Comparison of ENCODE assay signal across 8 cellular contexts in the genomic region with DNA sequence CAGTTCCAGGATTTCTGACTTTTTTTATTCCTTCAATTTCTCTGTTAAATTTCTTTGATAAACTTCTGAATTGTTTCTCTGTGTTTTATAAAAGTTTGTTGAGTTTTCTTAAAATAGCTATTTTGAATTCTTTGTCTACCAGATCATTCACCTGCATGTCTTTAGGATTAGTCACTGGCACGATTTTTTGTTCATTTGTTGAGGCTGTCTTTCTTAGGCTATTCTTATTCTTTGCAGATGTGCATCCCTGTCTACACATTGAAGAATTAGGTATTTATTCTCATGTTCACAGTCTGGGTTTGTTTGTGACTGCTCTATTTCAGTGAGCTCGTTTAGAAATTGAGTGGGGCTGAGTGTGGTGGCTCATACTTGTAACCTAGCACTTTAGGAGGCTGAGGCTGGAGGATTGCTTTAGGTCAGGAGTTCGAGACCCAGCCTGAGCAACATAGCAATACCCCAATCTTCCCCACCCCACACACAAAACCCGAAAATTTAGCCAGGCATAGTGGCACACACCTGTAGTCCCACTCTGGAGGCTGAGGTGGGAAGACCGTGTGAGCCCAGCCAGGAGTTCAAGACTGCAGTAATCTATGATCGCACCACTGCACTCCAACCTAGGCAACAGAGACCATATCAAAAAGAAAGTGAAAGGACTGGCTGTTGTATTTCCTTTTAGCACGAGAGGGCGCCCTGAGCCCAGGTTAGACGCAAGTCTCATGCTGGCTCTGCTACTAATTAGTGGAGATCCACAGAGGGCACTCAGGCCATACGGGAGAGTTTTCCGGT. TPM values are rescaled to one million over a fixed set of nuclear protein-coding genes. Genes with fewer than 3 reads are reported as not detected.
DNase-seq lines count a peak whose midpoint lies in the region; ATAC-seq and TF ChIP-seq lines count a peak whose summit lies in the region.

No MANE protein-coding gene starts in this region.

- H3K4ac ChIP-seq in IMR-90 (ENCODE audit: low read depth, low read length): no peak overlapping the region

- no peaks in the 10 kb centered on the region for H4K20me1 ChIP-seq in IMR-90 (ENCODE audit: insufficient read depth, low read length)

- H2AK5ac ChIP-seq in IMR-90 (ENCODE audit: low read depth, low read length): no peak overlapping the region

- CTCF ChIA-PET in IMR-90 (lab: Yijun Ruan, JAX) (interaction anchor here (0.6 to 1.0 kb wide), 2 partner anchors 78 to 168 kb away, joined by 3 read pairs; no protein-coding TSS in a partner anchor), Panc1 (lab: Charles Lee) (interaction anchor here (0.6 kb wide), 1 partner anchor 88 kb away, joined by 4 read pairs; no protein-coding TSS in a partner anchor)

- H4K8ac ChIP-seq in IMR-90 (ENCODE audit: low read depth in 2 of 2, low read length in 2 of 2): peak overlapping the region in 1 of 2 experiments; percentile 52; a peak in 2 of 4 replicates

- no CpG with 5 or more reads among the region's 11 CpGs for WGBS in IMR-90 (ENCODE audit: extremely low coverage in 2 of 2, insufficient read length in 1 of 2), 2 experiments
- 12% methylated on average over 10 of the region's 11 CpGs for WGBS in suprapubic skin

- DNase-seq in DMS153 (lab: John Stamatoyannopoulos, UW) (peak; percentile 81), IMR-90 (peak; percentile 49), Panc1 (ENCODE audit: low read depth, low spot score) (peak; percentile 58), activated T-helper 1 cell treated with Interleukin-2 at 50 U/mL for 16 hours (ENCODE audit: low read depth) (peak; percentile 55), fibroblast of the conjunctiva (ENCODE audit: low read depth) (peak; percentile 17), occipital lobe (lab: John Stamatoyannopoulos, UW) (peak; percentile 26), suprapubic skin (ENCODE audit: low spot score in 2 of 2) (peak; percentile 68 to 72)

- no peaks in the 10 kb centered on the region for H3K9me1 ChIP-seq in IMR-90 (ENCODE audit: insufficient read depth, low read length)

- POLR2A ChIA-PET in IMR-90 (lab: Charles Lee; ENCODE audit: unreplicated experiment) (no interaction called here), Panc1 (lab: Charles Lee) (no interaction called here)

- peak overlapping the region; percentile 85 for H2AFZ ChIP-seq in IMR-90 (replicated peaks; ENCODE audit: low read length, poor library complexity)

- H3K9ac ChIP-seq in IMR-90 (ENCODE audit: low read depth, low read length): peak overlapping the region; percentile 79

- H3K23ac ChIP-seq in IMR-90 (ENCODE audit: low read depth, low read length): no peak overlapping the region

- no peak for TF ChIP-seq EP300 in suprapubic skin (IDR thresholded peaks at IDR 0.05)

- H3K27ac ChIP-seq in IMR-90 (ENCODE audit: insufficient read depth, low read length) (peak overlapping the region; percentile 45; the same call in 1 of the 2 replicates), Panc1 (ENCODE audit: low read length) (peak overlapping the region; percentile 77), suprapubic skin (no peak overlapping the region)

- in situ Hi-C loops in IMR-90 (cut with MboI; ENCODE audit: low sequenced_read_pairs): loop anchor here (5.0 kb wide), 1 partner anchor 77 kb away; no protein-coding TSS in a partner anchor
- in situ Hi-C loops in Panc1 (cut with HindIII; ENCODE audit: low pct_unique_long_range_greater_than_20kb, low sequenced_read_pairs): no loop called here

- no peak overlapping the region for H2BK5ac ChIP-seq in IMR-90 (ENCODE audit: low read depth, low read length, poor library complexity, severe bottlenecking)

- no peaks in the 10 kb centered on the region for H3K4me1 ChIP-seq in IMR-90 (ENCODE audit: control insufficient read depth, insufficient read depth, low read length)
- peaks cover 4% of the 10 kb centered on the region; the same call in 1 of the 2 replicates for H3K4me1 ChIP-seq in Panc1 (ENCODE audit: control insufficient read depth, insufficient read depth, low read length)
- no peaks in the 10 kb centered on the region for H3K4me1 ChIP-seq in suprapubic skin

- intact Hi-C loops in IMR-90 (cut with micrococcal nuclease): loop anchor here (1.0 to 5.0 kb wide), 6 partner anchors 62 to 840 kb away; a partner anchor contains a TSS
- intact Hi-C loops in Panc1 (cut with micrococcal nuclease; ENCODE audit: unreplicated experiment): loop anchor here (2.0 to 10.0 kb wide), 3 partner anchors 62 to 234 kb away; a partner anchor contains a TSS

- H3K9me3 ChIP-seq in IMR-90 (ENCODE audit: control insufficient read depth, insufficient read depth, low read length) (no peaks in the 10 kb centered on the region), Panc1 (ENCODE audit: control insufficient read depth, insufficient read depth, low read depth, low read length) (no peaks in the 10 kb centered on the region), suprapubic skin (no peaks in the 10 kb centered on the region)

- no TSS peak for BruUV-seq in IMR-90 (replicated peaks; lab: Mats Ljungman, UMichigan)
- BruUV-seq in Panc1 (replicated peaks; lab: Mats Ljungman, UMichigan): no TSS peak

- H3K27me3 ChIP-seq in IMR-90 (ENCODE audit: control insufficient read depth, insufficient read depth, low read length) (no peaks in the 10 kb centered on the region), Panc1 (ENCODE audit: control insufficient read depth, insufficient read depth, low read length) (no peaks in the 10 kb centered on the region), suprapubic skin (no peaks in the 10 kb centered on the region)

- dilution Hi-C loops in IMR-90 (cut with HindIII; ENCODE audit: low sequenced_read_pairs, unreplicated experiment): no loop called here

- peak overlapping the region; percentile 39 for H2AK9ac ChIP-seq in IMR-90 (replicated peaks; ENCODE audit: low read depth, low read length, poor library complexity)

- no peak overlapping the region for H2BK15ac ChIP-seq in IMR-90 (ENCODE audit: low read depth, low read length)

- TF ChIP-seq CTCF in IMR-90 (conservative IDR thresholded peaks at IDR 0.05; ENCODE audit: low read depth, low read length) (peak; percentile 74), Panc1 (IDR thresholded peaks at IDR 0.05) (peak; percentile 86), suprapubic skin (IDR thresholded peaks at IDR 0.05) (peak; percentile 24 to 52)

- TF ChIP-seq RAD21 in IMR-90 (IDR thresholded peaks at IDR 0.05; ENCODE audit: low read length): peak; percentile 83

- H3K36me3 ChIP-seq in IMR-90 (ENCODE audit: control insufficient read depth, insufficient read depth, low read length) (no peaks in the 10 kb centered on the region), Panc1 (ENCODE audit: control insufficient read depth, insufficient read depth, low read length) (no peaks in the 10 kb centered on the region), suprapubic skin (no peaks in the 10 kb centered on the region)

- 0 out of 2 replicates have a peak overlapping the region, but pooled peaks have one; percentile 28 for H3K18ac ChIP-seq in IMR-90 (ENCODE audit: low read depth, low read length)

- no peak overlapping the region for H2BK20ac ChIP-seq in IMR-90 (ENCODE audit: low read depth, low read length)

- H3K4me3 ChIP-seq in IMR-90 (ENCODE audit: insufficient read depth, low read depth, low read length): peak overlapping the region; percentile 62
- peak overlapping the region; percentile 36 to 67 for H3K4me3 ChIP-seq in Panc1 (ENCODE audit: low read depth in 2 of 2, low read length in 2 of 2)
- peak overlapping the region; percentile 41 for H3K4me3 ChIP-seq in suprapubic skin

- ATAC-seq in GM21423 (IDR thresholded peaks at IDR 0.05; ENCODE audit: unreplicated experiment) (peak; percentile 79), IMR-90 (ENCODE audit: low read depth) (peak; percentile 97), Panc1 (peak; percentile 97)

- H3K79me1 ChIP-seq in IMR-90 (ENCODE audit: low read depth in 1 of 2, low read length in 2 of 2): no peaks in the 10 kb centered on the region

- peak overlapping the region; percentile 90 for H4K5ac ChIP-seq in IMR-90 (ENCODE audit: low read depth, low read length)

- TF ChIP-seq POLR2A in IMR-90 (IDR thresholded peaks at IDR 0.05; ENCODE audit: low read depth, low read length) (no peak), suprapubic skin (IDR thresholded peaks at IDR 0.05) (no peak)

- no peak overlapping the region; the same call in 1 of the 2 replicates for H3K14ac ChIP-seq in IMR-90 (replicated peaks; ENCODE audit: low read depth, low read length)

- no peak overlapping the region for H3K56ac ChIP-seq in IMR-90 (ENCODE audit: extremely low read depth, insufficient read depth, low read length)

- H4K91ac ChIP-seq in IMR-90 (ENCODE audit: insufficient read depth, low read depth, low read length): no peak overlapping the region

- H3K4me2 ChIP-seq in IMR-90 (ENCODE audit: low read depth, low read length): peak overlapping the region; percentile 87

- H2BK120ac ChIP-seq in IMR-90 (ENCODE audit: low read depth, low read length): no peak overlapping the region

TF ChIP-seq in IMR-90, 13 proteins besides CTCF, POLR2A, EP300 and RAD21:
- TF ChIP-seq CHD1 (IDR thresholded peaks at IDR 0.05; ENCODE audit: low read depth, low read length) (no peak), SMC3 (IDR thresholded peaks at IDR 0.05; ENCODE audit: low read depth, low read length) (peak; percentile 61)

RNA-seq across cellular contexts. Expression of a gene that starts 42.0 kb away (rescaled TPM):
- total RNA-seq in IMR-90 (2012; rRNA removed): 1.1 and 1.4 TPM in 2 replicates
- polyA plus RNA-seq in IMR-90 (2012; rRNA removed): 1.1 and 1.5 TPM in 2 replicates
- polyA plus RNA-seq in IMR-90 (2012; cell fraction: cytosol; rRNA removed): 0.60 and 0.71 TPM in 2 replicates
- 0.22 and 0.97 TPM in 2 replicates for polyA plus RNA-seq in IMR-90 (2012; cell fraction: nucleus; rRNA removed; ENCODE audit: low replicate concordance)
- 12.4 TPM for total RNA-seq in Panc1 (2021; ENCODE audit: unreplicated experiment)
- 11.2 TPM for polyA plus RNA-seq in Panc1 (2012; ENCODE audit: insufficient read length)
- total RNA-seq in occipital lobe: 7.3 TPM
- 10 to 100 TPM in 1 of 4 donors, 1 to 10 TPM in 3; 5.1 to 15.0 (median 6.7) TPM for total RNA-seq in suprapubic skin

RNA-seq across cellular contexts. Expression of a gene that starts 46.1 kb away (rescaled TPM):
- total RNA-seq in IMR-90 (2012; rRNA removed): 35.0 and 42.5 TPM in 2 replicates
- 51.7 and 52.3 TPM in 2 replicates for polyA plus RNA-seq in IMR-90 (2012; rRNA removed)
- polyA plus RNA-seq in IMR-90 (2012; cell fraction: cytosol; rRNA removed): 18.3 and 82.9 TPM in 2 replicates
- polyA plus RNA-seq in IMR-90 (2012; cell fraction: nucleus; rRNA removed; ENCODE audit: low replicate concordance): 3.3 and 20.8 TPM in 2 replicates
- 68.8 TPM for total RNA-seq in Panc1 (2021; ENCODE audit: unreplicated experiment)
- polyA plus RNA-seq in Panc1 (2012; ENCODE audit: insufficient read length): 42.6 TPM
- 31.4 TPM for total RNA-seq in occipital lobe
- 10 to 100 TPM; 22.9 to 37.9 (median 28.6) TPM for total RNA-seq in suprapubic skin

Comparison
In these comparisons a context has a peak if more than half of its experiments do, and no peak if none do; other contexts are left out.
1. DNase-seq: peak in every context shown above with its lines; median percentile 81 in DMS153; 70 in suprapubic skin; 58 in Panc1; 55 in activated T-helper 1 cell treated with Interleukin-2 at 50 U/mL for 16 hours; 49 in IMR-90; 26 in occipital lobe; 17 in fibroblast of the conjunctiva.